In genomic region chr16:61957075-61957474, GRCh38 we compare ENCODE assay signal across 21 cellular contexts.
"Had no signal": no experiment of that assay in that cellular context is flagged by ENCODE, and none has a peak within 500 bp of the region (broad histone marks: within the 10 kb centered on the region; RNA-seq: fewer than 3 reads in every experiment).

No MANE protein-coding gene starts in this region.

- H3K9me3 Mint-ChIP-seq: nephron had no signal

- H3K9me3 ChIP-seq: esophagus muscularis mucosa, gastrocnemius medialis, heart right ventricle, tibial nerve had no signal

- H3K27me3 ChIP-seq: esophagus muscularis mucosa, gastrocnemius medialis, heart right ventricle, tibial nerve had no signal

- DNase-seq: cerebellar nuclear complex; effector memory CD8-positive, alpha-beta T cell; gastrocnemius medialis; heart right ventricle; hypothalamus; left colon; left ventricle myocardium superior; mesenchymal stem cell; naive B cell; posterior cingulate gyrus; small intestine; stimulated activated CD4-positive, alpha-beta T cell treated with anti-CD3 and anti-CD28 coated beads, Interleukin-12 subunit alpha, Interleukin-12 subunit beta, amount 100 ng/mL, for 4 hours; stimulated activated CD4-positive, alpha-beta T cell treated with anti-CD3 and anti-CD28 coated beads, Interleukin-2, amount 100 ng/mL, for 48 hours had no signal

- H3K4me3 Mint-ChIP-seq: dendritic cell treated with granulocyte-macrophage colony-stimulating factor and Interleukin-4, amounts not matched to agents 40 ng/mL and 50 ng/mL, for 4 days; effector memory CD8-positive, alpha-beta T cell; naive B cell; nephron; stimulated activated memory B cell treated with anti-CD40 and anti-IgM and Interleukin-4, amounts not matched to agents 10 μg/mL and 1 μg/mL and 100 μg/mL, for 72 hours; stimulated activated naive CD8-positive, alpha-beta T cell treated with anti-CD3 and anti-CD28 coated beads, Interleukin-15, Interleukin-2, amounts not matched to agents 100 ng/mL and 50 ng/mL, for 24 hours had no signal

- H3K27me3 Mint-ChIP-seq: dendritic cell treated with granulocyte-macrophage colony-stimulating factor and Interleukin-4, amounts not matched to agents 40 ng/mL and 50 ng/mL, for 4 days; effector memory CD8-positive, alpha-beta T cell; naive B cell; stimulated activated memory B cell treated with anti-CD40 and anti-IgM and Interleukin-4, amounts not matched to agents 10 μg/mL and 1 μg/mL and 100 μg/mL, for 72 hours; stimulated activated naive CD8-positive, alpha-beta T cell treated with anti-CD3 and anti-CD28 coated beads, Interleukin-15, Interleukin-2, amounts not matched to agents 100 ng/mL and 50 ng/mL, for 24 hours had no signal

- H3K27ac Mint-ChIP-seq: dendritic cell treated with granulocyte-macrophage colony-stimulating factor and Interleukin-4, amounts not matched to agents 40 ng/mL and 50 ng/mL, for 4 days; effector memory CD8-positive, alpha-beta T cell; naive B cell; nephron; stimulated activated memory B cell treated with anti-CD40 and anti-IgM and Interleukin-4, amounts not matched to agents 10 μg/mL and 1 μg/mL and 100 μg/mL, for 72 hours; stimulated activated naive CD8-positive, alpha-beta T cell treated with anti-CD3 and anti-CD28 coated beads, Interleukin-15, Interleukin-2, amounts not matched to agents 100 ng/mL and 50 ng/mL, for 24 hours had no signal

- H3K4me1 Mint-ChIP-seq: naive B cell; nephron; stimulated activated memory B cell treated with anti-CD40 and anti-IgM and Interleukin-4, amounts not matched to agents 10 μg/mL and 1 μg/mL and 100 μg/mL, for 72 hours had no signal

- H3K36me3 Mint-ChIP-seq: naive B cell; stimulated activated memory B cell treated with anti-CD40 and anti-IgM and Interleukin-4, amounts not matched to agents 10 μg/mL and 1 μg/mL and 100 μg/mL, for 72 hours had no signal

- H3K36me3 ChIP-seq: esophagus muscularis mucosa, gastrocnemius medialis, heart right ventricle, tibial nerve had no signal

- H3K27ac ChIP-seq: epithelial cell of prostate, esophagus muscularis mucosa, gastrocnemius medialis, heart right ventricle, tibial nerve had no signal

- H3K4me1 ChIP-seq: esophagus muscularis mucosa, gastrocnemius medialis, heart right ventricle, tibial nerve had no signal

- H3K4me3 ChIP-seq: esophagus muscularis mucosa, gastrocnemius medialis, heart right ventricle, lung, tibial nerve had no signal
